In genomic region chr3:43583481-43583880, GRCh38 we compare ENCODE assay signal across 19 cellular contexts. TPM values are rescaled to one million over a fixed set of nuclear protein-coding genes. Genes with fewer than 3 reads are reported as not detected.
A peak's percentile ranks its signal among the peaks of the same experiment; 100 is the strongest.
DNase-seq lines count a peak whose midpoint lies in the region; ATAC-seq, FAIRE-seq and TF ChIP-seq lines count a peak whose summit lies in the region.
"Had no signal": no experiment of that assay in that cellular context is flagged by ENCODE, and none has a peak within 500 bp of the region (broad histone marks: within the 10 kb centered on the region; RNA-seq: fewer than 3 reads in every experiment).

No MANE protein-coding gene starts in this region.

- H3F3A ChIP-seq in MM.1S (ENCODE audit: insufficient read depth, low read length) (no peaks in the 10 kb centered on the region), smooth muscle cell (ENCODE audit: low read depth) (no peaks in the 10 kb centered on the region)

- H3K27ac ChIP-seq in MM.1S (ENCODE audit: low read length) (no peak overlapping the region), H1 (ENCODE audit: low read depth, low read length) (no peak overlapping the region), smooth muscle cell (ENCODE audit: low read depth) (peak overlapping the region; percentile 33)

- no peaks in the 10 kb centered on the region for H3K27me3 Mint-ChIP-seq in activated CD8-positive, alpha-beta T cell treated with anti-CD3 and anti-CD28 coated beads for 36 hours
- no peaks in the 10 kb centered on the region for H3K27me3 Mint-ChIP-seq in activated CD8-positive, alpha-beta T cell treated with anti-CD3 and anti-CD28 coated beads, Interleukin-2, amount 10 ng/mL, durations not matched to agents 7 days and 5 days (ENCODE audit: low read depth)
- no peaks in the 10 kb centered on the region for H3K27me3 Mint-ChIP-seq in activated T-helper 17 cell treated with anti-CD3 and anti-CD28 coated beads, Interleukin-2, amount 50 U/mL, for 72 hours
- H3K27me3 Mint-ChIP-seq: CD8-positive, alpha-beta memory T cell; T-helper 17 cell had no signal

- peaks cover 2% of the 10 kb centered on the region for H3K36me3 Mint-ChIP-seq in activated CD8-positive, alpha-beta T cell treated with anti-CD3 and anti-CD28 coated beads for 36 hours (ENCODE audit: low read depth)
- H3K36me3 Mint-ChIP-seq in activated CD8-positive, alpha-beta T cell treated with anti-CD3 and anti-CD28 coated beads, Interleukin-2, amount 10 ng/mL, durations not matched to agents 7 days and 5 days (ENCODE audit: low read depth), result peaks cover 4% of the 10 kb centered on the region
- H3K36me3 Mint-ChIP-seq in activated T-helper 17 cell treated with anti-CD3 and anti-CD28 coated beads, Interleukin-2, amount 50 U/mL, for 72 hours (ENCODE audit: low read depth), result no peaks in the 10 kb centered on the region

- H3K9me2 ChIP-seq in MM.1S (replicated peaks; ENCODE audit: insufficient read depth, low read length), result no peaks in the 10 kb centered on the region

- no peak for FAIRE-seq in H1 (lab: Jason Lieb, UNC)
- no peak for FAIRE-seq in D721Med (lab: Jason Lieb, UNC)
- FAIRE-seq: keratinocyte had no signal

- no peak overlapping the region for H3K14ac ChIP-seq in H1 (ENCODE audit: insufficient read length)

- no peak overlapping the region for H3K4ac ChIP-seq in H1 (replicated peaks; ENCODE audit: insufficient read length, low read depth, low read length)

- H2BK15ac ChIP-seq in H1 (ENCODE audit: low read length), result no peak overlapping the region

- no peaks in the 10 kb centered on the region for H3K79me1 ChIP-seq in H1 (ENCODE audit: low read depth, low read length)

- intact Hi-C loops in activated CD8-positive, alpha-beta T cell treated with anti-CD3 and anti-CD28 coated beads for 36 hours (cut with micrococcal nuclease), result no loop called here

- H2BK12ac ChIP-seq in H1 (ENCODE audit: low read depth, low read length), result no peak overlapping the region

- H3K36me3 ChIP-seq in MM.1S (replicated peaks; ENCODE audit: insufficient read depth, low read length), result no peaks in the 10 kb centered on the region; the same call in 1 of the 2 replicates
- H3K36me3 ChIP-seq in H1 (ENCODE audit: control insufficient read depth in 2 of 4, insufficient read depth in 4 of 4, low read length in 3 of 4), result no peaks in the 10 kb centered on the region
- no peaks in the 10 kb centered on the region for H3K36me3 ChIP-seq in smooth muscle cell (ENCODE audit: low read depth)

- H3K27me3 ChIP-seq in MM.1S (replicated peaks; ENCODE audit: insufficient read depth, low read length) (no peaks in the 10 kb centered on the region), H1 (replicated peaks in 1 of 4; ENCODE audit: control insufficient read depth in 3 of 4, extremely low read depth in 1 of 4, insufficient read depth in 3 of 4, low read length in 3 of 4) (no peaks in the 10 kb centered on the region), smooth muscle cell (ENCODE audit: low read depth) (no peaks in the 10 kb centered on the region)
- H3K27me3 ChIP-seq: heart left ventricle had no signal

- H3K4me2 ChIP-seq in MM.1S (ENCODE audit: low read depth, low read length) (no peak overlapping the region), H1 (ENCODE audit: insufficient read depth in 1 of 2, low read depth in 2 of 2, low read length in 2 of 2) (no peak overlapping the region), smooth muscle cell (no peak overlapping the region)

- H3K4me3 Mint-ChIP-seq in activated CD8-positive, alpha-beta T cell treated with anti-CD3 and anti-CD28 coated beads for 36 hours, result no peak overlapping the region
- H3K4me3 Mint-ChIP-seq in activated CD8-positive, alpha-beta T cell treated with anti-CD3 and anti-CD28 coated beads, Interleukin-2, amount 10 ng/mL, durations not matched to agents 7 days and 5 days, result no peak overlapping the region
- H3K4me3 Mint-ChIP-seq in activated T-helper 17 cell treated with anti-CD3 and anti-CD28 coated beads, Interleukin-2, amount 50 U/mL, for 72 hours, result no peak overlapping the region
- H3K4me3 Mint-ChIP-seq: activated T-cell treated with anti-CD3 and anti-CD28 coated beads, Interleukin-2, amount 50 U/mL, for 4 hours; CD8-positive, alpha-beta memory T cell; T-helper 17 cell had no signal

- no peak overlapping the region for H2AK5ac ChIP-seq in H1 (ENCODE audit: low read depth, low read length)

- POLR2A ChIA-PET in activated CD8-positive, alpha-beta T cell treated with anti-CD3 and anti-CD28 coated beads for 36 hours (lab: Charles Lee), result no interaction called here
- POLR2A ChIA-PET in activated CD8-positive, alpha-beta T cell treated with anti-CD3 and anti-CD28 coated beads, Interleukin-2, amount 10 ng/mL, durations not matched to agents 7 days and 5 days (lab: Charles Lee), result no interaction called here
- POLR2A ChIA-PET in H1 (lab: Charles Lee; ENCODE audit: partially characterized antibody), result no interaction called here

- no peak overlapping the region for H3K56ac ChIP-seq in H1 (replicated peaks; ENCODE audit: insufficient read length, low read depth, low read length)

- H3K4me3 ChIP-seq in MM.1S (ENCODE audit: low read length) (no peak overlapping the region), H1 (ENCODE audit: extremely low read depth in 1 of 4, insufficient read depth in 2 of 4, low read depth in 3 of 4, low read length in 4 of 4) (no peak overlapping the region), smooth muscle cell (no peak overlapping the region)
- H3K4me3 ChIP-seq: heart left ventricle had no signal

- H3K79me2 ChIP-seq in MM.1S (ENCODE audit: low read length) (no peaks in the 10 kb centered on the region), H1 (ENCODE audit: control insufficient read depth in 1 of 2, insufficient read depth in 2 of 2, low read length in 2 of 2) (no peaks in the 10 kb centered on the region), smooth muscle cell (ENCODE audit: low read depth) (no peaks in the 10 kb centered on the region)

- H3K9me3 Mint-ChIP-seq in activated CD8-positive, alpha-beta T cell treated with anti-CD3 and anti-CD28 coated beads for 36 hours, result no peaks in the 10 kb centered on the region
- H3K9me3 Mint-ChIP-seq in activated CD8-positive, alpha-beta T cell treated with anti-CD3 and anti-CD28 coated beads, Interleukin-2, amount 10 ng/mL, durations not matched to agents 7 days and 5 days (ENCODE audit: insufficient read depth), result no peaks in the 10 kb centered on the region
- H3K9me3 Mint-ChIP-seq in activated T-helper 17 cell treated with anti-CD3 and anti-CD28 coated beads, Interleukin-2, amount 50 U/mL, for 72 hours, result no peaks in the 10 kb centered on the region
- H3K9me3 Mint-ChIP-seq: activated T-cell treated with anti-CD3 and anti-CD28 coated beads, Interleukin-2, amount 50 U/mL, for 4 hours; CD8-positive, alpha-beta memory T cell had no signal

- no peak overlapping the region for H2BK5ac ChIP-seq in H1 (ENCODE audit: low read depth, low read length)

- H3K9me3 ChIP-seq in MM.1S (replicated peaks; ENCODE audit: insufficient read depth, low read length) (no peaks in the 10 kb centered on the region), H1 (ENCODE audit: insufficient read depth in 2 of 2, low read depth in 1 of 2, low read length in 1 of 2) (no peaks in the 10 kb centered on the region), smooth muscle cell (replicated peaks; ENCODE audit: low read depth) (no peaks in the 10 kb centered on the region)
- H3K9me3 ChIP-seq: heart left ventricle had no signal

- TF ChIP-seq EP300 in H1 (IDR thresholded peaks at IDR 0.05; ENCODE audit: borderline replicate concordance in 1 of 2, low read depth in 2 of 2, low read length in 2 of 2), result no peak

- H4K91ac ChIP-seq in H1 (replicated peaks; ENCODE audit: insufficient read length, low read length), result no peak overlapping the region

- CTCF ChIA-PET in activated CD8-positive, alpha-beta T cell treated with anti-CD3 and anti-CD28 coated beads for 36 hours (lab: Charles Lee), result no interaction called here
- CTCF ChIA-PET in activated CD8-positive, alpha-beta T cell treated with anti-CD3 and anti-CD28 coated beads, Interleukin-2, amount 10 ng/mL, durations not matched to agents 7 days and 5 days (lab: Charles Lee), result no interaction called here
- CTCF ChIA-PET in H1 (lab: Charles Lee; ENCODE audit: partially characterized antibody), result interaction anchor here (0.7 kb wide), 1 partner anchor 380 kb away, joined by 3 read pairs; no protein-coding TSS in a partner anchor

- H2AFZ ChIP-seq in MM.1S (ENCODE audit: low read length) (no peak overlapping the region), H1 (ENCODE audit: low read length) (no peak overlapping the region), smooth muscle cell (ENCODE audit: low read depth) (no peak overlapping the region)

- no peak overlapping the region for H4K5ac ChIP-seq in H1 (ENCODE audit: insufficient read length, low read depth, low read length)

- H2BK20ac ChIP-seq in H1 (ENCODE audit: low read length), result no peak overlapping the region

- WGBS in H1 (ENCODE audit: extremely low coverage in 1 of 2, insufficient coverage in 1 of 2, insufficient read length in 1 of 2, insufficient replicate concordance in 2 of 2, low coverage in 1 of 2, low lambda C conversion rate in 2 of 2, missing lambda C conversion rate in 1 of 2), 2 experiments, result 92% methylated on average over 4 of the region's 4 CpGs; no CpG with 5 or more reads in 1 of the 2 experiments
- 96% methylated on average over 4 of the region's 4 CpGs for WGBS in smooth muscle cell (ENCODE audit: low lambda C conversion rate)

- H3K23ac ChIP-seq in H1 (ENCODE audit: insufficient read length), result no peak overlapping the region

- H3K23me2 ChIP-seq in H1 (ENCODE audit: low read depth, low read length), result no peaks in the 10 kb centered on the region

- no peak for TF ChIP-seq CTCF in activated CD8-positive, alpha-beta T cell treated with anti-CD3 and anti-CD28 coated beads for 36 hours (IDR thresholded peaks at IDR 0.05)
- TF ChIP-seq CTCF in MM.1S (IDR thresholded peaks at IDR 0.05; ENCODE audit: low read length) (peak; percentile 24), H1 (IDR thresholded peaks at IDR 0.05; ENCODE audit: control extremely low read depth in 1 of 3, insufficient read depth in 1 of 3, low read depth in 1 of 3, low read length in 3 of 3) (peak; percentile 45 to 71 (median 69)), smooth muscle cell (IDR thresholded peaks at IDR 0.05; ENCODE audit: borderline replicate concordance, insufficient read depth, poor library complexity, severe bottlenecking) (no peak), D721Med (IDR thresholded peaks at IDR 0.05; ENCODE audit: insufficient read depth, missing control alignments) (no peak)

- no peak overlapping the region for H3K18ac ChIP-seq in H1 (ENCODE audit: extremely low read depth, low read length)

- H2BK120ac ChIP-seq in H1 (replicated peaks; ENCODE audit: low read depth, low read length), result no peak overlapping the region

- H3K4me1 Mint-ChIP-seq in activated CD8-positive, alpha-beta T cell treated with anti-CD3 and anti-CD28 coated beads for 36 hours (ENCODE audit: low read depth), result peaks cover 15% of the 10 kb centered on the region
- peaks cover 14% of the 10 kb centered on the region for H3K4me1 Mint-ChIP-seq in activated CD8-positive, alpha-beta T cell treated with anti-CD3 and anti-CD28 coated beads, Interleukin-2, amount 10 ng/mL, durations not matched to agents 7 days and 5 days (ENCODE audit: low read depth)
- H3K4me1 Mint-ChIP-seq in activated T-helper 17 cell treated with anti-CD3 and anti-CD28 coated beads, Interleukin-2, amount 50 U/mL, for 72 hours, result no peaks in the 10 kb centered on the region

- peak; percentile 31 for DNase-seq in activated CD8-positive, alpha-beta T cell treated with anti-CD3 and anti-CD28 coated beads for 36 hours
- no peak for DNase-seq in activated CD8-positive, alpha-beta T cell treated with anti-CD3 and anti-CD28 coated beads, Interleukin-2, amount 10 ng/mL, durations not matched to agents 7 days and 5 days
- DNase-seq in MM.1S, result no peak
- no peak for DNase-seq in H1 (ENCODE audit: low read depth in 1 of 2, low spot score in 2 of 2)
- DNase-seq in smooth muscle cell (lab: John Stamatoyannopoulos, UW; ENCODE audit: unreplicated experiment), result no peak
- DNase-seq in D721Med (ENCODE audit: insufficient read length, low spot score), result no peak
- no peak for DNase-seq in mesenteric fat pad (ENCODE audit: low spot score)
- DNase-seq: activated T-cell treated with anti-CD3 and anti-CD28 coated beads, Interleukin-2, amount 50 U/mL, for 4 hours; amniotic stem cell; cortex of kidney; heart left ventricle; midbrain; NCI-H2081 treated with DMSO at 0.1 percent for 48 hours; NCI-H69; stimulated activated CD4-positive, alpha-beta T cell treated with anti-CD3 and anti-CD28 coated beads, Interleukin-12 subunit alpha, Interleukin-12 subunit beta, amount 100 ng/mL, for 4 hours; T-helper 17 cell had no signal

- no peak overlapping the region for H4K8ac ChIP-seq in H1 (ENCODE audit: extremely low read depth, insufficient read depth, low read length)

- no peak for TF ChIP-seq POLR2A in H1 (IDR thresholded peaks at IDR 0.05; ENCODE audit: control extremely low read depth in 1 of 2, low read depth in 2 of 2, low read length in 2 of 2)

- no peak for ATAC-seq in activated CD8-positive, alpha-beta T cell treated with anti-CD3 and anti-CD28 coated beads for 36 hours
- no peak for ATAC-seq in activated CD8-positive, alpha-beta T cell treated with anti-CD3 and anti-CD28 coated beads, Interleukin-2, amount 10 ng/mL, durations not matched to agents 7 days and 5 days
- ATAC-seq in activated T-helper 17 cell treated with anti-CD3 and anti-CD28 coated beads, Interleukin-2, amount 50 U/mL, for 72 hours (replicated peaks), result no peak
- ATAC-seq: heart left ventricle had no signal

- H3K27ac Mint-ChIP-seq in activated CD8-positive, alpha-beta T cell treated with anti-CD3 and anti-CD28 coated beads for 36 hours, result no peak overlapping the region
- H3K27ac Mint-ChIP-seq in activated CD8-positive, alpha-beta T cell treated with anti-CD3 and anti-CD28 coated beads, Interleukin-2, amount 10 ng/mL, durations not matched to agents 7 days and 5 days, result no peak overlapping the region
- no peak overlapping the region for H3K27ac Mint-ChIP-seq in activated T-helper 17 cell treated with anti-CD3 and anti-CD28 coated beads, Interleukin-2, amount 50 U/mL, for 72 hours
- H3K27ac Mint-ChIP-seq: T-helper 17 cell had no signal

- H3K4me1 ChIP-seq in MM.1S (ENCODE audit: low read length) (peaks cover 10% of the 10 kb centered on the region), H1 (replicated peaks in 1 of 4; ENCODE audit: control insufficient read depth in 3 of 4, insufficient read depth in 4 of 4, low read length in 3 of 4) (peaks cover 0 to 8% (median 0%) of the 10 kb centered on the region in 4 experiments; a peak in 1 of 7 replicates), smooth muscle cell (ENCODE audit: low read depth) (no peaks in the 10 kb centered on the region)

- no peaks in the 10 kb centered on the region for H4K20me1 ChIP-seq in MM.1S (ENCODE audit: insufficient read depth, low read length)
- H4K20me1 ChIP-seq in H1 (replicated peaks in 1 of 2; ENCODE audit: control insufficient read depth in 1 of 2, insufficient read depth in 2 of 2, low read length in 2 of 2), result peaks cover 0 to 3% of the 10 kb centered on the region in 2 experiments
- peaks cover 5% of the 10 kb centered on the region for H4K20me1 ChIP-seq in smooth muscle cell (ENCODE audit: low read depth)

- peak; percentile 29 to 43; a peak in 3 of 4 replicates for TF ChIP-seq RAD21 in H1 (IDR thresholded peaks at IDR 0.05 in 1 of 2, conservative IDR thresholded peaks at IDR 0.05 in 1 of 2; ENCODE audit: low read depth in 2 of 2, low read length in 2 of 2)

- no peak overlapping the region for H3K9ac ChIP-seq in MM.1S (ENCODE audit: low read length)
- no peak overlapping the region for H3K9ac ChIP-seq in H1 (replicated peaks in 1 of 4; ENCODE audit: extremely low read depth in 1 of 4, low read depth in 3 of 4, low read length in 3 of 4)
- no peak overlapping the region for H3K9ac ChIP-seq in smooth muscle cell (ENCODE audit: low read depth)

RNA-seq across cellular contexts. Expression of gene ANO10, which starts 38.3 kb away (rescaled TPM):
- total RNA-seq in activated CD8-positive, alpha-beta T cell treated with anti-CD3 and anti-CD28 coated beads for 36 hours, result 1 to 10 TPM; 6.3 to 8.9 TPM
- 10 to 100 TPM in 1 of 2 experiments, 1 to 10 TPM in 1; 9.5 to 12.9 TPM for total RNA-seq in activated CD8-positive, alpha-beta T cell treated with anti-CD3 and anti-CD28 coated beads, Interleukin-2, amount 10 ng/mL, durations not matched to agents 7 days and 5 days
- total RNA-seq in H1 (2021; fragmentation: NEBNext Ultra II Directional; extraction: Animal tissue kit (Norgen Biotek cat#: 25700)), result 53.2 and 53.6 TPM in 2 replicates
- polyA plus RNA-seq in H1 (2011; rRNA removed) (23.2 and 38.0 TPM in 2 replicates), smooth muscle cell (19.2 and 23.8 TPM in 2 replicates)
- polyA plus RNA-seq in H1 (2011; cell fraction: cytosol; rRNA removed), result 26.8 TPM
- polyA plus RNA-seq in H1 (2011; cell fraction: nucleus; rRNA removed), result 23.6 TPM
- polyA plus RNA-seq in H1 (2012, experiment 1 of 2), result 33.2 to 39.5 TPM (median 36.4 TPM) in 4 replicates
- 19.9 TPM for polyA plus RNA-seq in H1 (2012, experiment 2 of 2)
- 45.3 TPM for polyA plus RNA-seq in H1 (2013, experiment 1 of 2)
- 44.9 TPM for polyA plus RNA-seq in H1 (2013, experiment 2 of 2)
- polyA minus RNA-seq in H1 (2011; rRNA and poly(A)+ RNA removed), result 61.6 and 95.4 TPM in 2 replicates
- 25.0 TPM for polyA minus RNA-seq in H1 (2011; cell fraction: cytosol; rRNA and poly(A)+ RNA removed)
- 63.2 TPM for polyA minus RNA-seq in H1 (2011; cell fraction: nucleus; rRNA and poly(A)+ RNA removed)
- total RNA-seq in smooth muscle cell (19.3 and 25.3 TPM in 2 replicates), mesenteric fat pad (44.5 TPM)
- total RNA-seq in activated T-helper 17 cell treated with anti-CD3 and anti-CD28 coated beads, Interleukin-2, amount 50 U/mL, for 72 hours, result 10 to 100 TPM in 1 of 2 donors, 1 to 10 TPM in 1; 6.4 to 10.6 TPM

Comparison
In these comparisons a context has a peak if more than half of its experiments do, and no peak if none do; other contexts are left out.
1. CTCF ChIP-seq: peak in MM.1S (single experiment) and H1 (3 of 3); none in activated CD8-positive, alpha-beta T cell treated with anti-CD3 and anti-CD28 coated beads for 36 hours (single experiment), smooth muscle cell (single experiment) and D721Med (single experiment).